In genomic region chr7:55888364-55888763, GRCh38 we compare ENCODE assay signal across 12 cellular contexts. TPM values are rescaled to one million over a fixed set of nuclear protein-coding genes. Genes with fewer than 3 reads are reported as not detected.
A peak's percentile ranks its signal among the peaks of the same experiment; 100 is the strongest.
DNase-seq lines count a peak whose midpoint lies in the region; ATAC-seq, FAIRE-seq and TF ChIP-seq lines count a peak whose summit lies in the region.
"Not testable (repeated sequence)": the region's sequence is repeated elsewhere in the genome, so short reads cannot be mapped to it uniquely, and the experiment has no call there.
"Had no signal": no experiment of that assay in that cellular context is flagged by ENCODE, and none has a peak within 500 bp of the region (broad histone marks: within the 10 kb centered on the region; RNA-seq: fewer than 3 reads in every experiment).

No MANE protein-coding gene starts in this region.

- H3K4me1 Mint-ChIP-seq in activated naive CD8-positive, alpha-beta T cell (ENCODE audit: low read depth), result not testable (repeated sequence)

- H3K4me1 ChIP-seq in DOHH2 (ENCODE audit: control insufficient read depth, low read length); endothelial cell of umbilical vein (ENCODE audit: control insufficient read depth, extremely low read depth, insufficient read depth, low read length); liver (ENCODE audit: control insufficient read depth in 4 of 4, insufficient read depth in 4 of 4, low read length in 3 of 4); psoas muscle; uterus: not testable (repeated sequence)

- intact Hi-C loops in endothelial cell of umbilical vein (cut with micrococcal nuclease) (loop anchor here (5.0 kb wide), 1 partner anchor 184 kb away; no protein-coding TSS in a partner anchor), psoas muscle (cut with DNase I) (loop anchor here (2.0 to 10.0 kb wide), 4 partner anchors 62 to 1134 kb away; partner anchors contain the start of genes MRPS17 (in 2 of the 2) and SEC61G (in 1 of the 2))
- intact Hi-C loops in uterus (cut with DNase I; ENCODE audit: low total_unique reads), result not testable (repeated sequence)

- H3K9me2 ChIP-seq in DOHH2 (replicated peaks; ENCODE audit: control insufficient read depth, low read length), result not testable (repeated sequence)

- not testable (repeated sequence) for H3K27me3 Mint-ChIP-seq in activated naive CD8-positive, alpha-beta T cell

- H3K9ac ChIP-seq in SK-N-MC (ENCODE audit: insufficient read length) (peak overlapping the region; percentile 86), endothelial cell of umbilical vein (replicated peaks; ENCODE audit: extremely low read depth, insufficient read depth, low read length) (peak overlapping the region; percentile 90), liver (ENCODE audit: low read depth in 1 of 2, low read length in 2 of 2) (peak overlapping the region in 1 of 2 donors; percentile 37)

- FAIRE-seq in endothelial cell of umbilical vein (lab: Jason Lieb, UNC), result not testable (repeated sequence)

- ATAC-seq in psoas muscle, result not testable (repeated sequence)

- not testable (repeated sequence) for H3K27me3 ChIP-seq in DOHH2 (ENCODE audit: control insufficient read depth, low read length); MG63; endothelial cell of umbilical vein (ENCODE audit: control insufficient read depth in 2 of 2, insufficient read depth in 2 of 2, low read length in 2 of 2); liver (ENCODE audit: control insufficient read depth in 4 of 4, insufficient read depth in 4 of 4, low read length in 3 of 4); psoas muscle (ENCODE audit: insufficient read depth in 3 of 3, low read length in 2 of 3); uterus

- POLR2A ChIA-PET in endothelial cell of umbilical vein (lab: Charles Lee), result not testable (repeated sequence)

- H3K4me2 ChIP-seq in DOHH2 (ENCODE audit: low read length) (peak overlapping the region; percentile 62), endothelial cell of umbilical vein (ENCODE audit: insufficient read depth, low read length) (peak overlapping the region; percentile 67)

- TSS peak; percentile 50 for BruUV-seq in endothelial cell of umbilical vein (replicated peaks; lab: Mats Ljungman, UMichigan)

- CTCF ChIA-PET in endothelial cell of umbilical vein (lab: Charles Lee), result not testable (repeated sequence)

- H2AFZ ChIP-seq in endothelial cell of umbilical vein (ENCODE audit: low read depth, low read length), result peak overlapping the region; percentile 86

- not testable (repeated sequence) for H4K20me1 ChIP-seq in DOHH2 (ENCODE audit: control insufficient read depth, insufficient read depth, low read depth, low read length); endothelial cell of umbilical vein (replicated peaks; ENCODE audit: control insufficient read depth, extremely low read depth, insufficient read depth, low read length)

- H3K4me3 ChIP-seq in DOHH2 (ENCODE audit: low read length) (peak overlapping the region; percentile 74), MG63 (peak overlapping the region; percentile 53), SK-N-MC (peak overlapping the region; percentile 80), endothelial cell of umbilical vein (replicated peaks in 1 of 3; ENCODE audit: insufficient read depth in 1 of 3, low read depth in 1 of 3, low read length in 3 of 3) (peak overlapping the region in 2 of 3 experiments; percentile 59 to 94), liver (ENCODE audit: low read depth in 1 of 3, low read length in 3 of 3) (peak overlapping the region; percentile 69 to 96 (median 76)), psoas muscle (peak overlapping the region; percentile 65), uterus (peak overlapping the region; percentile 39 to 44)

- peak overlapping the region; percentile 83 for H3K27ac Mint-ChIP-seq in activated naive CD8-positive, alpha-beta T cell

- not testable (repeated sequence) for H3K9me3 ChIP-seq in DOHH2 (ENCODE audit: control insufficient read depth, insufficient read depth, low read length); MG63; SK-N-MC (ENCODE audit: low read depth, low read length); endothelial cell of umbilical vein (replicated peaks; ENCODE audit: control insufficient read depth, insufficient read depth, low read length); liver (ENCODE audit: control insufficient read depth in 4 of 4, low read length in 3 of 4); psoas muscle; uterus

- not testable (repeated sequence) for TF ChIP-seq RAD21 in liver (IDR thresholded peaks at IDR 0.05)

- not testable (repeated sequence) for TF ChIP-seq CTCF in DOHH2 (IDR thresholded peaks at IDR 0.05; ENCODE audit: low read depth, low read length, poor library complexity, severe bottlenecking); endothelial cell of umbilical vein (IDR thresholded peaks at IDR 0.05; ENCODE audit: extremely low read depth in 1 of 2, insufficient read depth in 1 of 2, low read depth in 1 of 2, low read length in 2 of 2); liver (IDR thresholded peaks at IDR 0.05; ENCODE audit: low read depth, low read length, missing input control); psoas muscle (IDR thresholded peaks at IDR 0.05); uterus (IDR thresholded peaks at IDR 0.05)

- H3K36me3 Mint-ChIP-seq in activated naive CD8-positive, alpha-beta T cell, result not testable (repeated sequence)

- H3K27ac ChIP-seq in DOHH2 (ENCODE audit: low read depth, low read length); SK-N-MC; endothelial cell of umbilical vein (ENCODE audit: insufficient read depth, low read depth, low read length); liver (ENCODE audit: low read depth in 1 of 2, low read length in 2 of 2): not testable (repeated sequence)
- H3K27ac ChIP-seq in psoas muscle (peak overlapping the region; percentile 65), uterus (peak overlapping the region in 1 of 2 donors; percentile 74)

- H3K9me3 Mint-ChIP-seq in activated naive CD8-positive, alpha-beta T cell (ENCODE audit: low read depth), result not testable (repeated sequence)

- 87% methylated on average over 10 of the region's 10 CpGs for WGBS in liver
- WGBS in psoas muscle, 3 donors, result 64 to 69% (median 69%) methylated on average over 10 of the region's 10 CpGs

- DNase-seq in MG63; SK-N-MC (ENCODE audit: low read depth, low spot score); endothelial cell of umbilical vein (ENCODE audit: low read depth, low spot score); psoas muscle; uterus: not testable (repeated sequence)

- H3K79me2 ChIP-seq in DOHH2 (ENCODE audit: control insufficient read depth, low read length), result peaks cover 10% of the 10 kb centered on the region
- H3K79me2 ChIP-seq in endothelial cell of umbilical vein (ENCODE audit: control insufficient read depth, insufficient read depth, low read length), result not testable (repeated sequence)

- not testable (repeated sequence) for H3K36me3 ChIP-seq in DOHH2 (ENCODE audit: control insufficient read depth, low read length); MG63; SK-N-MC (ENCODE audit: insufficient read depth, low read length); endothelial cell of umbilical vein (ENCODE audit: control insufficient read depth in 2 of 2, extremely low read depth in 1 of 2, insufficient read depth in 2 of 2, low read length in 2 of 2); liver (ENCODE audit: control insufficient read depth in 4 of 4, insufficient read depth in 3 of 4, low read depth in 1 of 4, low read length in 3 of 4); psoas muscle (ENCODE audit: insufficient read depth in 1 of 2, low read depth in 1 of 2); uterus

- H3F3A ChIP-seq in DOHH2 (ENCODE audit: control insufficient read depth, insufficient read depth), result not testable (repeated sequence)

- H3K4me3 Mint-ChIP-seq in activated naive CD8-positive, alpha-beta T cell, result peak overlapping the region; percentile 89

- not testable (repeated sequence) for H3K9me1 ChIP-seq in endothelial cell of umbilical vein (replicated peaks; ENCODE audit: control insufficient read depth, extremely low read depth, insufficient read depth, low read length)

- dilution Hi-C loops in endothelial cell of umbilical vein (cut with MboI; ENCODE audit: extremely low pct_ligation_motif_present, low sequenced_read_pairs), result not testable (repeated sequence)

- not testable (repeated sequence) for TF ChIP-seq POLR2A in endothelial cell of umbilical vein (IDR thresholded peaks at IDR 0.05; ENCODE audit: low read depth, low read length); uterus (IDR thresholded peaks at IDR 0.05)

RNA-seq across cellular contexts. Expression of gene ZNF713, which starts 1.1 kb away (rescaled TPM):
- 0.79 and 3.9 TPM in 2 replicates for total RNA-seq in MG63 (2014; rRNA removed; shearing (Covaris generic); ENCODE audit: low replicate concordance)
- total RNA-seq in endothelial cell of umbilical vein, result 5.5 and 5.6 TPM in 2 replicates
- polyA plus RNA-seq in endothelial cell of umbilical vein, result 1.4 and 1.8 TPM in 2 replicates
- polyA plus RNA-seq in endothelial cell of umbilical vein (2011; cell fraction: cytosol; rRNA removed), result 2.5 and 3.1 TPM in 2 replicates
- 4.2 and 8.0 TPM in 2 replicates for polyA plus RNA-seq in endothelial cell of umbilical vein (2011; cell fraction: nucleus; rRNA removed)
- polyA plus RNA-seq in endothelial cell of umbilical vein (2012), result 1.3 and 2.9 TPM in 2 replicates
- 6.1 and 14.1 TPM in 2 replicates for polyA minus RNA-seq in endothelial cell of umbilical vein
- polyA minus RNA-seq in endothelial cell of umbilical vein (2011; cell fraction: cytosol; rRNA and poly(A)+ RNA removed), result 1.5 TPM
- polyA minus RNA-seq in endothelial cell of umbilical vein (2011; cell fraction: nucleus; rRNA and poly(A)+ RNA removed), result 5.6 and 6.8 TPM in 2 replicates
- total RNA-seq in liver, result 1 to 10 TPM; 1.6 to 3.9 TPM
- under 1 TPM; 0.39 to 0.43 TPM for polyA plus RNA-seq in liver
- total RNA-seq in psoas muscle, result 1 to 10 TPM; 1.2 to 2.9 (median 1.4) TPM
- 1 to 10 TPM in 2 of 3 donors, under 1 TPM in 1; 0.74 to 1.4 (median 1.2) TPM for polyA plus RNA-seq in psoas muscle
- 10 to 100 TPM in 1 of 4 donors, 1 to 10 TPM in 2, under 1 TPM in 1; 0.26 to 28.4 (median 6.7) TPM for total RNA-seq in uterus

RNA-seq across cellular contexts. Expression of gene SEPTIN14, which starts 25.8 kb away (rescaled TPM):
- not detected in 2 replicates for total RNA-seq in MG63 (2014; rRNA removed; shearing (Covaris generic); ENCODE audit: low replicate concordance)
- total RNA-seq in endothelial cell of umbilical vein (not detected in 2 replicates), liver (not detected), psoas muscle (not detected), uterus (not detected)
- polyA plus RNA-seq in endothelial cell of umbilical vein (not detected in 2 replicates), liver (not detected), psoas muscle (not detected)
- not detected in 2 replicates for polyA plus RNA-seq in endothelial cell of umbilical vein (2011; cell fraction: cytosol; rRNA removed)
- polyA plus RNA-seq in endothelial cell of umbilical vein (2011; cell fraction: nucleus; rRNA removed), result not detected in 2 replicates
- not detected in 2 replicates for polyA plus RNA-seq in endothelial cell of umbilical vein (2012)
- polyA minus RNA-seq in endothelial cell of umbilical vein, result not detected in 2 replicates
- not detected for polyA minus RNA-seq in endothelial cell of umbilical vein (2011; cell fraction: cytosol; rRNA and poly(A)+ RNA removed)
- not detected in 2 replicates for polyA minus RNA-seq in endothelial cell of umbilical vein (2011; cell fraction: nucleus; rRNA and poly(A)+ RNA removed)
- total RNA-seq: Daoy, omental fat pad, Right ventricle myocardium superior, ureter had no signal
